Comparison of ENCODE assay signal across 4 cellular contexts in the genomic region with DNA sequence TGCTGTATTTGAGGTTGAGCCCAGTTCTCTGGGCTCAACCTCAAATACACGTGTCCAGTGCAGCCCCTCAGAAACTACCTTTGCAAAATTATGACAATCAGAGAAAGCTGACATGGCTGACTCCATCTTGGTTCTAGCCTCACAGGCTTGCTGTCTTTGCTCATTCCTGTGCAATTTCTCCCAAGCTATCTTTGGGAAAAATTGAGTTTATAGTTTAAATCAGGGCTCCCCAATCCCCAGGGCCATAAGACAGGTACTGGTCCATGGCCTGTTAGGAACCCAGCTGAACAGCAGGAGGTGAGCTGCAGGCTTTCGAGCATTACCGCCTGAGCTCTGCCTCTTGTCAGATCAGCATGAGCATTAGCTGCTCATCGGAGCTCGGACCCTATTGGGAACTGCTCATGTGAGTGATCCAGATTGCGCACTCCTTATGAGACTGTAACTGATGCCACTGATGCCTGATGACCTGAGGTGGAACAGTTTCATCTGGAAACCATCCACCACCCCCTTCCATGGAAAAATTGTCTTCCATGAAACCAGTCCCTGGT. TPM values are rescaled to one million over a fixed set of nuclear protein-coding genes. Genes with fewer than 3 reads are reported as not detected.
"Had no signal": no experiment of that assay in that cellular context is flagged by ENCODE, and none has a peak within 500 bp of the region (broad histone marks: within the 10 kb centered on the region; RNA-seq: fewer than 3 reads in every experiment).

No MANE protein-coding gene starts in this region.

RNA-seq across cellular contexts. Expression of a gene that starts 2.7 kb away (rescaled TPM):
- total RNA-seq: myocyte had no signal
- polyA plus RNA-seq: hepatocyte, lung, mammary epithelial cell had no signal
